Comparison of ENCODE assay signal across 12 cellular contexts in the genomic region with DNA sequence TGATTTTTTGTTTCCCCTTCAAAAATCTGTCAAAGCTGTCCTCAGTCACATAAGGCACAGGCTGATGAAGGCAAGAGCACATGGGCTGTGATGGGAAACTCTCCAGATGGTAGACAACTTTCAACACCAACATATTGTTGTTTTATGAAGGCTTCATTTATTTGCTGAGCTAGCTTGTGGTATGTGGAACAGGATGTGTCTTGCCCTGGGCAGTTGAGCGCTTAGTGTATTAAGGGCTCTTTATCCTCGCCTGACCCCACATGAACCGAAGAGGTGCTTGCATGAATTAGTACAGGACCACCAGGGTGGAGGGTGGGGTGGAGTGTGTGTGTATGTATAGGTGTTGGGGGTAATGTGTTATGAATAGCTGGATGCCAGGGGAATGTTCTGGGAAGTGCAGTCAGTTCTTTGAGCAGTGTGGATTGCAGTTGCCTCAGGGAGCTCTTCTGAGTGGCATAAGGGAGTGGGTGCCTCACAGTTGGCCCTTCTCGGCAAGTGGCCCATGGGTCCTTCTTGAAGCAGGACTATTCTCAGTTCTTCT.
DNase-seq lines count a peak whose midpoint lies in the region; ATAC-seq and TF ChIP-seq lines count a peak whose summit lies in the region.
"Had no signal": no experiment of that assay in that cellular context is flagged by ENCODE, and none has a peak within 500 bp of the region (broad histone marks: within the 10 kb centered on the region; RNA-seq: fewer than 3 reads in every experiment).

No MANE protein-coding gene starts in this region.

- H3K9ac ChIP-seq in endodermal cell (ENCODE audit: extremely low read depth, low read length, poor library complexity, severe bottlenecking), result no peak overlapping the region
- no peak overlapping the region for H3K9ac ChIP-seq in neural cell (ENCODE audit: low read length)

- H4K20me1 ChIP-seq in neural cell (ENCODE audit: insufficient read depth), result no peaks in the 10 kb centered on the region

- WGBS in endodermal cell (ENCODE audit: insufficient coverage in 1 of 2, insufficient read length in 1 of 2), 2 experiments, result 96% methylated on average over 4 of the region's 4 CpGs; no CpG with 5 or more reads in 1 of the 2 experiments

- ATAC-seq in GM18498 (IDR thresholded peaks at IDR 0.05; ENCODE audit: unreplicated experiment), result no peak

- H3K4me3 ChIP-seq in endodermal cell (ENCODE audit: low read length) (no peak overlapping the region), neural cell (ENCODE audit: low read length) (no peak overlapping the region)
- H3K4me3 ChIP-seq: HAP-1 had no signal

- H3K27me3 ChIP-seq in endodermal cell (ENCODE audit: control insufficient read depth, insufficient read depth, low read length, poor library complexity, severe bottlenecking), result no peaks in the 10 kb centered on the region
- H3K27me3 ChIP-seq in neural cell (ENCODE audit: insufficient read depth, low read depth, low read length), result no peaks in the 10 kb centered on the region

- no peaks in the 10 kb centered on the region for H3K36me3 Mint-ChIP-seq in endodermal cell (ENCODE audit: low read depth)
- H3K36me3 Mint-ChIP-seq: memory B cell, WTC11 had no signal

- no peak for TF ChIP-seq RAD21 in neural cell (conservative IDR thresholded peaks at IDR 0.05)

- H3K27ac ChIP-seq in endodermal cell (ENCODE audit: low read depth, low read length) (peak overlapping the region; percentile 86), neural cell (ENCODE audit: low read length) (peak overlapping the region; percentile 52)

- no peaks in the 10 kb centered on the region for H3K9me2 ChIP-seq in neural cell (ENCODE audit: insufficient read depth, low read length)

- H3K4me1 Mint-ChIP-seq in endodermal cell, result peaks cover 27% of the 10 kb centered on the region
- H3K4me1 Mint-ChIP-seq: central memory CD8-positive, alpha-beta T cell had no signal

- H3K27me3 Mint-ChIP-seq in endodermal cell (ENCODE audit: insufficient read depth), result peaks cover 3% of the 10 kb centered on the region
- H3K27me3 Mint-ChIP-seq: memory B cell had no signal

- H3K79me2 ChIP-seq in neural cell (replicated peaks; ENCODE audit: insufficient read depth, low read length), result no peaks in the 10 kb centered on the region

- DNase-seq in COLO829 (ENCODE audit: low spot score), result peak; percentile 81
- peak; percentile 5 for DNase-seq in NCI-H2171 (lab: John Stamatoyannopoulos, UW)
- no peak for DNase-seq in endodermal cell
- DNase-seq in NCI-H187 (lab: John Stamatoyannopoulos, UW), result no peak
- no peak for DNase-seq in GM19240 (ENCODE audit: insufficient read length, low spot score)
- DNase-seq in stimulated activated CD4-positive, alpha-beta T cell treated with anti-CD3 and anti-CD28 coated beads, Interleukin-4, amount 100 ng/mL, for 4 hours, result no peak

- no peak overlapping the region for H3K27ac Mint-ChIP-seq in endodermal cell
- H3K27ac Mint-ChIP-seq: memory B cell, WTC11 had no signal

- H3K9me3 ChIP-seq in endodermal cell (ENCODE audit: control insufficient read depth, low read length), result no peaks in the 10 kb centered on the region
- H3K9me3 ChIP-seq in neural cell (ENCODE audit: low read length), result no peaks in the 10 kb centered on the region
- H3K9me3 ChIP-seq: HAP-1 had no signal

- H3K4me3 Mint-ChIP-seq in endodermal cell, result no peak overlapping the region
- H3K4me3 Mint-ChIP-seq: central memory CD8-positive, alpha-beta T cell; memory B cell; WTC11 had no signal

- no peaks in the 10 kb centered on the region for H3K9me3 Mint-ChIP-seq in endodermal cell
- H3K9me3 Mint-ChIP-seq: central memory CD8-positive, alpha-beta T cell; memory B cell; WTC11 had no signal

- H3K36me3 ChIP-seq in endodermal cell (ENCODE audit: control insufficient read depth, insufficient read depth, low read length) (no peaks in the 10 kb centered on the region), neural cell (ENCODE audit: insufficient read depth, low read length) (no peaks in the 10 kb centered on the region)
- H3K36me3 ChIP-seq: HAP-1 had no signal

- no peak for TF ChIP-seq EP300 in neural cell (conservative IDR thresholded peaks at IDR 0.05; ENCODE audit: poor library complexity, severe bottlenecking)

- no peak overlapping the region for H3K4me2 ChIP-seq in neural cell (ENCODE audit: low read length)

- no peaks in the 10 kb centered on the region for H3F3A ChIP-seq in neural cell (ENCODE audit: insufficient read depth, low read length, poor library complexity, severe bottlenecking)

- no peak for TF ChIP-seq CTCF in endodermal cell (conservative IDR thresholded peaks at IDR 0.05)
- TF ChIP-seq CTCF in neural cell (IDR thresholded peaks at IDR 0.05; ENCODE audit: poor library complexity, severe bottlenecking), result no peak

- H3K4me1 ChIP-seq in endodermal cell (ENCODE audit: control insufficient read depth, insufficient read depth, low read length), result no peaks in the 10 kb centered on the region

- no peak overlapping the region for H2AFZ ChIP-seq in neural cell (ENCODE audit: low read depth, low read length)

TF ChIP-seq in neural cell, 6 proteins besides CTCF, POLR2A, EP300 and RAD21:
- TF ChIP-seq MXI1 (conservative IDR thresholded peaks at IDR 0.05; ENCODE audit: poor library complexity, severe bottlenecking) (no peak), TAF1 (IDR thresholded peaks at IDR 0.05; ENCODE audit: low read depth) (no peak)

Comparison
In these comparisons a context has a peak if more than half of its experiments do, and no peak if none do; other contexts are left out.
1. DNase-seq: peak in COLO829 (single experiment) and NCI-H2171 (single experiment); none in endodermal cell (single experiment), NCI-H187 (0 of 2), GM19240 (single experiment) and stimulated activated CD4-positive, alpha-beta T cell treated with anti-CD3 and anti-CD28 coated beads, Interleukin-4, amount 100 ng/mL, for 4 hours (0 of 2).